ENCODE assay signal across 9 cellular contexts in genomic region chr6:170178561-170179477, GRCh38.
DNase-seq lines count a peak whose midpoint lies in the region; ATAC-seq and TF ChIP-seq lines count a peak whose summit lies in the region.
"Had no signal": no experiment of that assay in that cellular context is flagged by ENCODE, and none has a peak within 500 bp of the region (broad histone marks: within the 10 kb centered on the region; RNA-seq: fewer than 3 reads in every experiment).

No MANE protein-coding gene starts in this region.

- H3K4me3 Mint-ChIP-seq in stimulated activated naive B cell treated with anti-CD40 and anti-IgM and Interleukin-4, amounts not matched to agents 10 μg/mL and 1 μg/mL and 100 μg/mL, for 72 hours = no peak overlapping the region
- H3K4me3 Mint-ChIP-seq: T-helper 1 cell treated with Interleukin-12 subunit alpha and Interleukin-12 subunit beta and Interleukin-4 antibody, amounts not matched to agents 30 μg/mL and 1 μg/mL, for 36 hours had no signal

- no peak overlapping the region for H3K27ac Mint-ChIP-seq in stimulated activated naive B cell treated with anti-CD40 and anti-IgM and Interleukin-4, amounts not matched to agents 10 μg/mL and 1 μg/mL and 100 μg/mL, for 72 hours
- H3K27ac Mint-ChIP-seq: T-helper 1 cell treated with Interleukin-12 subunit alpha and Interleukin-12 subunit beta and Interleukin-4 antibody, amounts not matched to agents 30 μg/mL and 1 μg/mL, for 36 hours had no signal

- peaks cover 5% of the 10 kb centered on the region in 2 donors for H3K36me3 Mint-ChIP-seq in stimulated activated naive B cell treated with anti-CD40 and anti-IgM and Interleukin-4, amounts not matched to agents 10 μg/mL and 1 μg/mL and 100 μg/mL, for 72 hours

- H3K4me1 Mint-ChIP-seq in stimulated activated naive B cell treated with anti-CD40 and anti-IgM and Interleukin-4, amounts not matched to agents 10 μg/mL and 1 μg/mL and 100 μg/mL, for 72 hours = peaks cover 5 to 9% of the 10 kb centered on the region in 2 donors

- peaks cover 15 to 17% of the 10 kb centered on the region in 2 donors for H3K9me3 Mint-ChIP-seq in stimulated activated naive B cell treated with anti-CD40 and anti-IgM and Interleukin-4, amounts not matched to agents 10 μg/mL and 1 μg/mL and 100 μg/mL, for 72 hours

- peaks cover 5 to 11% of the 10 kb centered on the region in 2 donors for H3K27me3 Mint-ChIP-seq in stimulated activated naive B cell treated with anti-CD40 and anti-IgM and Interleukin-4, amounts not matched to agents 10 μg/mL and 1 μg/mL and 100 μg/mL, for 72 hours

- no peak overlapping the region for H3K4me3 ChIP-seq in cardiac fibroblast (replicated peaks in 1 of 2; ENCODE audit: low read depth in 2 of 2, low read length in 2 of 2)

- ATAC-seq in GM21447 (IDR thresholded peaks at IDR 0.05; ENCODE audit: unreplicated experiment) = no peak
- ATAC-seq in stimulated activated naive B cell treated with anti-CD40 and anti-IgM and Interleukin-4, amounts not matched to agents 10 μg/mL and 1 μg/mL and 100 μg/mL, for 72 hours (replicated peaks) = no peak

- DNase-seq in COLO668 (lab: John Stamatoyannopoulos, UW; ENCODE audit: unreplicated experiment) = peak; percentile 82
- peak in 2 of 3 experiments; percentile 76 to 92 for DNase-seq in NCI-H1417 (lab: John Stamatoyannopoulos, UW)
- peak; percentile 62 to 95 for DNase-seq in cardiac fibroblast (ENCODE audit: low read depth in 2 of 2)
- DNase-seq in myocyte (ENCODE audit: low read depth) = peak; percentile 44
- no peak for DNase-seq in anterior cingulate cortex (lab: John Stamatoyannopoulos, UW)
- DNase-seq in T1000 (lab: John Stamatoyannopoulos, UW) = no peak
- DNase-seq in stimulated activated naive B cell treated with anti-CD40 and anti-IgM and Interleukin-4, amounts not matched to agents 10 μg/mL and 1 μg/mL and 100 μg/mL, for 72 hours = no peak

- no peak for TF ChIP-seq CTCF in cardiac fibroblast (IDR thresholded peaks at IDR 0.05; ENCODE audit: low read depth, low read length)

Comparison
In these comparisons a context has a peak if more than half of its experiments do, and no peak if none do; other contexts are left out.
1. DNase-seq: peak in COLO668 (single experiment), NCI-H1417 (2 of 3), cardiac fibroblast (2 of 2) and myocyte (single experiment); none in anterior cingulate cortex (0 of 58), T1000 (single experiment) and stimulated activated naive B cell treated with anti-CD40 and anti-IgM and Interleukin-4, amounts not matched to agents 10 μg/mL and 1 μg/mL and 100 μg/mL, for 72 hours (single experiment).